1 cellular context compared by ENCODE assay signal in the genomic region with DNA sequence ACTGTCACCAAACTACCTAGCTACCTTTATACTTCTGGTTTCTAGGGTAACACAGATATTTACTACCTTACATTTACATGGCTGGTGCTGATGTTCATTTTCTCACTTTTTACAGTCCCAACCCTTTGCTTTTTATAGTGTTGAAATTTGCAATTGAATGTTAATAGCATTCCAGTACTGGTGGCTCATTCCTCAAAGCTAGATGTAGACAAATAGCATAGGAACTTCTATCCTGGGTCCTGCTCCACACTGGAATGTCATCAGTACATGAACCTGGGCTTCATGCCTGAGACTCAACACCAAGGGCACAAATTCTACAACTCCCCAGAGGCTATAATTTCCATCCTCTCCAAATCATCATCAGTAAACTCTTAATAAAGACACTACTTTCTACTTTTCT.
TF ChIP-seq lines count a peak whose summit lies in the region.

No MANE protein-coding gene starts in this region.

TF ChIP-seq in SK-N-SH, 30 proteins besides CTCF, POLR2A, EP300 and RAD21 (continued from another document):
- TF ChIP-seq, protein P1, sequence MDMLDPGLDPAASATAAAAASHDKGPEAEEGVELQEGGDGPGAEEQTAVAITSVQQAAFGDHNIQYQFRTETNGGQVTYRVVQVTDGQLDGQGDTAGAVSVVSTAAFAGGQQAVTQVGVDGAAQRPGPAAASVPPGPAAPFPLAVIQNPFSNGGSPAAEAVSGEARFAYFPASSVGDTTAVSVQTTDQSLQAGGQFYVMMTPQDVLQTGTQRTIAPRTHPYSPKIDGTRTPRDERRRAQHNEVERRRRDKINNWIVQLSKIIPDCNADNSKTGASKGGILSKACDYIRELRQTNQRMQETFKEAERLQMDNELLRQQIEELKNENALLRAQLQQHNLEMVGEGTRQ (IDR thresholded peaks at IDR 0.05; ENCODE audit: borderline replicate concordance, low read depth, low read length), result no peak
- TF ChIP-seq, protein P2, sequence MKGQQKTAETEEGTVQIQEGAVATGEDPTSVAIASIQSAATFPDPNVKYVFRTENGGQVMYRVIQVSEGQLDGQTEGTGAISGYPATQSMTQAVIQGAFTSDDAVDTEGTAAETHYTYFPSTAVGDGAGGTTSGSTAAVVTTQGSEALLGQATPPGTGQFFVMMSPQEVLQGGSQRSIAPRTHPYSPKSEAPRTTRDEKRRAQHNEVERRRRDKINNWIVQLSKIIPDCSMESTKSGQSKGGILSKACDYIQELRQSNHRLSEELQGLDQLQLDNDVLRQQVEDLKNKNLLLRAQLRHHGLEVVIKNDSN (IDR thresholded peaks at IDR 0.05; ENCODE audit: borderline replicate concordance, low read depth), result no peak
- TF ChIP-seq RXRA (IDR thresholded peaks at IDR 0.05; ENCODE audit: borderline replicate concordance, low read depth) (no peak), TEAD4 (IDR thresholded peaks at IDR 0.05; ENCODE audit: borderline replicate concordance, insufficient read depth) (no peak), EZH2phosphoT487 (IDR thresholded peaks at IDR 0.05; ENCODE audit: borderline replicate concordance, low read depth) (no peak), NFIC (IDR thresholded peaks at IDR 0.05; ENCODE audit: borderline replicate concordance) (no peak), TCF12 (IDR thresholded peaks at IDR 0.05) (no peak), RFX5 (IDR thresholded peaks at IDR 0.05; ENCODE audit: low read length) (no peak)
- TF ChIP-seq, protein P3, sequence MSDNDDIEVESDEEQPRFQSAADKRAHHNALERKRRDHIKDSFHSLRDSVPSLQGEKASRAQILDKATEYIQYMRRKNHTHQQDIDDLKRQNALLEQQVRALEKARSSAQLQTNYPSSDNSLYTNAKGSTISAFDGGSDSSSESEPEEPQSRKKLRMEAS (IDR thresholded peaks at IDR 0.05; ENCODE audit: low read depth), result no peak
- TF ChIP-seq, protein P4, sequence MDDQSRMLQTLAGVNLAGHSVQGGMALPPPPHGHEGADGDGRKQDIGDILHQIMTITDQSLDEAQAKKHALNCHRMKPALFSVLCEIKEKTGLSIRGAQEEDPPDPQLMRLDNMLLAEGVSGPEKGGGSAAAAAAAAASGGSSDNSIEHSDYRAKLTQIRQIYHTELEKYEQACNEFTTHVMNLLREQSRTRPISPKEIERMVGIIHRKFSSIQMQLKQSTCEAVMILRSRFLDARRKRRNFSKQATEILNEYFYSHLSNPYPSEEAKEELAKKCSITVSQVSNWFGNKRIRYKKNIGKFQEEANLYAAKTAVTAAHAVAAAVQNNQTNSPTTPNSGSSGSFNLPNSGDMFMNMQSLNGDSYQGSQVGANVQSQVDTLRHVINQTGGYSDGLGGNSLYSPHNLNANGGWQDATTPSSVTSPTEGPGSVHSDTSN (IDR thresholded peaks at IDR 0.05), result no peak
